In genomic region chr18:65725421-65726050, GRCh38 we compare ENCODE assay signal across 10 cellular contexts. TPM values are rescaled to one million over a fixed set of nuclear protein-coding genes. Genes with fewer than 3 reads are reported as not detected.
DNase-seq lines count a peak whose midpoint lies in the region; ATAC-seq and TF ChIP-seq lines count a peak whose summit lies in the region.
"Had no signal": no experiment of that assay in that cellular context is flagged by ENCODE, and none has a peak within 500 bp of the region (broad histone marks: within the 10 kb centered on the region; RNA-seq: fewer than 3 reads in every experiment).

No MANE protein-coding gene starts in this region.

- H3K4me1 ChIP-seq in NT2/D1 (ENCODE audit: insufficient read depth, insufficient read length) (no peaks in the 10 kb centered on the region), hepatocyte (ENCODE audit: insufficient read depth) (no peaks in the 10 kb centered on the region)

- 22% methylated on average over 8 of the region's 8 CpGs for WGBS in hepatocyte (ENCODE audit: low lambda C conversion rate, missing lambda C conversion rate)

- no peak overlapping the region for H3K4me2 ChIP-seq in hepatocyte

- TF ChIP-seq CTCF in C4-2B (conservative IDR thresholded peaks at IDR 0.05): peak; percentile 87
- peak; percentile 67 for TF ChIP-seq CTCF in hepatocyte (IDR thresholded peaks at IDR 0.05; ENCODE audit: poor library complexity)

- H4K20me1 ChIP-seq in hepatocyte (ENCODE audit: insufficient read depth, poor library complexity, severe bottlenecking): no peaks in the 10 kb centered on the region

- ATAC-seq in HG02759 (IDR thresholded peaks at IDR 0.05; ENCODE audit: unreplicated experiment): peak; percentile 45
- ATAC-seq in HG02884 (IDR thresholded peaks at IDR 0.05; ENCODE audit: unreplicated experiment): no peak

- H3K9me2 ChIP-seq in hepatocyte (replicated peaks; ENCODE audit: insufficient read depth): no peaks in the 10 kb centered on the region

- no peak overlapping the region for H2AFZ ChIP-seq in hepatocyte

- H3K9ac ChIP-seq in NT2/D1 (ENCODE audit: insufficient read length, low read depth): no peak overlapping the region

- peak; percentile 23 for DNase-seq in NT2/D1 (ENCODE audit: low read depth, low spot score)
- peak; percentile 66 for DNase-seq in hepatocyte (ENCODE audit: low spot score)
- no peak for DNase-seq in hepatic stellate cell (ENCODE audit: low spot score)
- DNase-seq in putamen (ENCODE audit: low spot score): no peak
- DNase-seq in stimulated activated CD4-positive, alpha-beta T cell treated with anti-CD3 and anti-CD28 coated beads, Interleukin-4, amount 100 ng/mL, for 24 hours: no peak

- H3K27ac ChIP-seq in C4-2B (no peak overlapping the region), hepatocyte (no peak overlapping the region)

- H3K4me3 ChIP-seq in NT2/D1 (ENCODE audit: insufficient read length, low read depth): no peak overlapping the region
- H3K4me3 ChIP-seq in hepatocyte: no peak overlapping the region

- H3K27me3 ChIP-seq in NT2/D1 (ENCODE audit: insufficient read depth, insufficient read length) (no peaks in the 10 kb centered on the region), hepatocyte (no peaks in the 10 kb centered on the region)

- H3K9me3 ChIP-seq in NT2/D1 (ENCODE audit: insufficient read depth, low read length) (no peaks in the 10 kb centered on the region), hepatocyte (ENCODE audit: low read depth) (no peaks in the 10 kb centered on the region)

- no peaks in the 10 kb centered on the region for H3K79me2 ChIP-seq in hepatocyte

- no peaks in the 10 kb centered on the region for H3K36me3 ChIP-seq in NT2/D1 (ENCODE audit: insufficient read depth, insufficient read length, low read length)
- no peaks in the 10 kb centered on the region for H3K36me3 ChIP-seq in hepatocyte (replicated peaks; ENCODE audit: insufficient read depth, low read depth)

RNA-seq across cellular contexts. Expression of gene CDH7, which starts 25.3 kb away (rescaled TPM):
- total RNA-seq in hepatocyte: 2.8 and 2.9 TPM in 2 replicates
- polyA plus RNA-seq in hepatocyte: 3.7 and 5.1 TPM in 2 replicates
- total RNA-seq: fibroblast of villous mesenchyme; T-helper 2 cell treated with Interferon-gamma antibody and Interleukin-4, amounts not matched to agents 100 ng/mL and 5 ng/mL, for 36 hours had no signal

Comparison
In these comparisons a context has a peak if more than half of its experiments do, and no peak if none do; other contexts are left out.
1. DNase-seq: peak in NT2/D1 (single experiment) and hepatocyte (single experiment); none in hepatic stellate cell (single experiment), putamen (single experiment) and stimulated activated CD4-positive, alpha-beta T cell treated with anti-CD3 and anti-CD28 coated beads, Interleukin-4, amount 100 ng/mL, for 24 hours (single experiment).